Comparison of ENCODE assay signal across 1 cellular context in genomic region chr1:170586321-170586855, GRCh38.
TF ChIP-seq lines count a peak whose summit lies in the region.

No MANE protein-coding gene starts in this region.

TF ChIP-seq in IMR-90, 13 proteins besides CTCF, POLR2A, EP300 and RAD21 (continued from another document):
- no peak for TF ChIP-seq RFX5 (IDR thresholded peaks at IDR 0.05; ENCODE audit: low read depth, low read length)
- TF ChIP-seq, protein P1, sequence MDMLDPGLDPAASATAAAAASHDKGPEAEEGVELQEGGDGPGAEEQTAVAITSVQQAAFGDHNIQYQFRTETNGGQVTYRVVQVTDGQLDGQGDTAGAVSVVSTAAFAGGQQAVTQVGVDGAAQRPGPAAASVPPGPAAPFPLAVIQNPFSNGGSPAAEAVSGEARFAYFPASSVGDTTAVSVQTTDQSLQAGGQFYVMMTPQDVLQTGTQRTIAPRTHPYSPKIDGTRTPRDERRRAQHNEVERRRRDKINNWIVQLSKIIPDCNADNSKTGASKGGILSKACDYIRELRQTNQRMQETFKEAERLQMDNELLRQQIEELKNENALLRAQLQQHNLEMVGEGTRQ (IDR thresholded peaks at IDR 0.05; ENCODE audit: low read depth, low read length): no peak
TF ChIP-seq in IMR-90: peak in this region for 0.
